In the genomic region with DNA sequence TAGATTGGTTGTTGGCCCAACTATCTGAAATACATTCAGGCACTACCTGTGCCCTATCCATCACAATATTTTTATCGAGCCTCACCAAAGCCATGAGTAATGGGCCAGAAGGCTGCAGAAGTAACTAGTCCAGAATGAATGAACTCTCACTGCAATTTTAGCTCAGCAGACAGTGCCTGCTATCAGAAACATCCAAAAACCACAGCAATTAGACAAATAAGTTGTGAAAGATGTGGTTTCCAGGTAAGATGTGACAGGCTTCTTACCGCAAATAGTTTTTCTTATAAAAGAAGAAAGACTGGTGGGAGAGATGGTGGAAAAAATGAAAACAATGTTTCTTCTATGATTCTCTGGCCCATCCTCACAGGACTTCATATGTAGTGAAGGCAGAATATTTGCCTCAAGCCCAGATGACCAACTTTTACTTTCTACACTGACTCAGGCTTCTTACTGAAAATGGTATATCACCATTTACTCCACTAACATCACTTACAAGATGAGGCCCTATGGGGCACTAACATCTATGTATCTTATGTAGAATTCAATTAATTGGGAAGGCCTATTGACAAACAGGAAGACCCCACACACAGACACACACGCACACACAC, we compare ENCODE assay signal across 18 cellular contexts. TPM values are rescaled to one million over a fixed set of nuclear protein-coding genes. Genes with fewer than 3 reads are reported as not detected.
DNase-seq lines count a peak whose midpoint lies in the region; ATAC-seq lines count a peak whose summit lies in the region.
"Had no signal": no experiment of that assay in that cellular context is flagged by ENCODE, and none has a peak within 500 bp of the region (broad histone marks: within the 10 kb centered on the region; RNA-seq: fewer than 3 reads in every experiment).

No MANE protein-coding gene starts in this region.

- H3K36me3 Mint-ChIP-seq in activated CD4-positive, alpha-beta memory T cell treated with anti-CD3 and anti-CD28 coated beads for 36 hours = peaks cover 11% of the 10 kb centered on the region

- peaks cover 74% of the 10 kb centered on the region for H3K4me1 Mint-ChIP-seq in activated CD4-positive, alpha-beta memory T cell treated with anti-CD3 and anti-CD28 coated beads for 36 hours (ENCODE audit: low read depth)

- intact Hi-C loops in activated CD4-positive, alpha-beta memory T cell treated with anti-CD3 and anti-CD28 coated beads for 36 hours (cut with micrococcal nuclease) = loop anchor here (1.0 kb wide), 5 partner anchors 9 to 27 kb away; partner anchors contain the start of gene RFFL

- H3K27me3 ChIP-seq in layer of hippocampus (ENCODE audit: control insufficient read depth, insufficient read depth, low read length) = no peaks in the 10 kb centered on the region

- no peaks in the 10 kb centered on the region for H3K9me3 Mint-ChIP-seq in activated CD4-positive, alpha-beta memory T cell treated with anti-CD3 and anti-CD28 coated beads for 36 hours

- H3K27ac Mint-ChIP-seq in activated CD4-positive, alpha-beta memory T cell treated with anti-CD3 and anti-CD28 coated beads for 36 hours = peak overlapping the region; percentile 85

- peak; percentile 37 for DNase-seq in stimulated activated CD4-positive, alpha-beta T cell treated with anti-CD3 and anti-CD28 coated beads, Interleukin-15, amount 100 ng/mL, for 24 hours
- DNase-seq in stimulated activated CD4-positive, alpha-beta T cell treated with anti-CD3 and anti-CD28 coated beads, Interleukin-2, amount 100 ng/mL, for 48 hours = no peak
- no peak for DNase-seq in activated CD4-positive, alpha-beta memory T cell treated with anti-CD3 and anti-CD28 coated beads for 36 hours
- DNase-seq in medulla oblongata (ENCODE audit: extremely low spot score) = no peak
- DNase-seq: Karpas-422, mesendoderm, NCI-H1694, NCI-H524 treated with DMSO at 0.1 percent for 48 hours had no signal

- CTCF ChIA-PET in activated CD4-positive, alpha-beta memory T cell treated with anti-CD3 and anti-CD28 coated beads for 36 hours (lab: Charles Lee) = interaction anchor here (0.7 to 2.3 kb wide), 6 partner anchors 9 to 51 kb away, joined by 4 to 13 read pairs (median 6); partner anchors contain the start of gene RFFL

- peak overlapping the region; percentile 44 for H3K4me3 Mint-ChIP-seq in activated CD4-positive, alpha-beta memory T cell treated with anti-CD3 and anti-CD28 coated beads for 36 hours

- POLR2A ChIA-PET in activated CD4-positive, alpha-beta memory T cell treated with anti-CD3 and anti-CD28 coated beads for 36 hours (lab: Charles Lee) = interaction anchor here (1.0 to 4.6 kb wide), 6 partner anchors 9 to 50 kb away, joined by 4 to 41 read pairs (median 8); partner anchors contain the start of gene RFFL

- H3K27me3 Mint-ChIP-seq in activated CD4-positive, alpha-beta memory T cell treated with anti-CD3 and anti-CD28 coated beads for 36 hours = no peaks in the 10 kb centered on the region

- H3K27ac ChIP-seq in layer of hippocampus (ENCODE audit: low read depth, low read length) = peak overlapping the region; percentile 94
- H3K27ac ChIP-seq in temporal lobe (ENCODE audit: low read depth, low read length) = peak overlapping the region; percentile 98
- H3K27ac ChIP-seq: HL-60 had no signal

- ATAC-seq in GM18511 (IDR thresholded peaks at IDR 0.05; ENCODE audit: unreplicated experiment) (no peak), GM21825 (IDR thresholded peaks at IDR 0.05; ENCODE audit: unreplicated experiment) (no peak)

RNA-seq across cellular contexts. Expression of gene RFFL, which starts 9.8 kb away (rescaled TPM):
- total RNA-seq in activated CD4-positive, alpha-beta memory T cell treated with anti-CD3 and anti-CD28 coated beads for 36 hours = 10 to 100 TPM; 30.5 to 32.8 TPM
- 7.1 TPM for total RNA-seq in temporal lobe

RNA-seq across cellular contexts. Expression of gene RAD51D, which starts 46.4 kb away (rescaled TPM):
- 10 to 100 TPM; 29.7 to 36.7 TPM for total RNA-seq in activated CD4-positive, alpha-beta memory T cell treated with anti-CD3 and anti-CD28 coated beads for 36 hours
- total RNA-seq in temporal lobe = 9.8 TPM

RNA-seq across cellular contexts. Expression of gene FNDC8, which starts 48.1 kb away (rescaled TPM):
- total RNA-seq in activated CD4-positive, alpha-beta memory T cell treated with anti-CD3 and anti-CD28 coated beads for 36 hours = not detected
- total RNA-seq in temporal lobe = not detected
- total RNA-seq: cerebellum, endothelial cell of umbilical vein, frontal cortex, osteoblast, RPMI7951 had no signal
